9 cellular contexts compared by ENCODE assay signal in genomic region chr7:150370612-150371071, GRCh38. TPM values are rescaled to one million over a fixed set of nuclear protein-coding genes. Genes with fewer than 3 reads are reported as not detected.
A peak's percentile ranks its signal among the peaks of the same experiment; 100 is the strongest.
DNase-seq lines count a peak whose midpoint lies in the region; ATAC-seq, FAIRE-seq and TF ChIP-seq lines count a peak whose summit lies in the region.
"Had no signal": no experiment of that assay in that cellular context is flagged by ENCODE, and none has a peak within 500 bp of the region (broad histone marks: within the 10 kb centered on the region; RNA-seq: fewer than 3 reads in every experiment).

No MANE protein-coding gene starts in this region.

- TF ChIP-seq CTCF in neural progenitor cell (IDR thresholded peaks at IDR 0.05) (no peak), pancreas (IDR thresholded peaks at IDR 0.05) (no peak)

- H3K79me2 ChIP-seq in neural progenitor cell (ENCODE audit: low read depth), result peaks cover 55% of the 10 kb centered on the region

- H3K4me2 ChIP-seq in neural progenitor cell, result peak overlapping the region; percentile 96

- H3K9me3 ChIP-seq in CD4-positive, alpha-beta memory T cell (ENCODE audit: control insufficient read depth in 1 of 2, low read length in 2 of 2), result no peaks in the 10 kb centered on the region
- H3K9me3 ChIP-seq in duodenal mucosa (ENCODE audit: control insufficient read depth in 1 of 2, low read length in 2 of 2) (no peaks in the 10 kb centered on the region), neural progenitor cell (ENCODE audit: low read depth) (no peaks in the 10 kb centered on the region), pancreas (no peaks in the 10 kb centered on the region)

- H3K27me3 Mint-ChIP-seq in CD4-positive, alpha-beta memory T cell, result no peaks in the 10 kb centered on the region
- peaks cover 3% of the 10 kb centered on the region for H3K27me3 Mint-ChIP-seq in neural progenitor cell (ENCODE audit: insufficient read depth, low read depth)

- H3K9ac ChIP-seq in duodenal mucosa (ENCODE audit: low read depth in 1 of 2, low read length in 2 of 2), result peak overlapping the region; percentile 87 to 92
- H3K9ac ChIP-seq in neural progenitor cell, result no peak overlapping the region

- no peak for ATAC-seq in pancreas
- ATAC-seq in GM21381 (IDR thresholded peaks at IDR 0.05; ENCODE audit: unreplicated experiment), result no peak

- CTCF ChIA-PET in CD4-positive, alpha-beta memory T cell (lab: Charles Lee; ENCODE audit: partially characterized antibody), result interaction anchor here (6.1 kb wide), 1 partner anchor 15 kb away, joined by 55 read pairs; no protein-coding TSS in a partner anchor

- no peaks in the 10 kb centered on the region for H3K27me3 ChIP-seq in CD4-positive, alpha-beta memory T cell (ENCODE audit: insufficient read depth, low read length)
- H3K27me3 ChIP-seq in duodenal mucosa (ENCODE audit: control insufficient read depth in 1 of 2, insufficient read depth in 2 of 2, low read length in 2 of 2) (no peaks in the 10 kb centered on the region), neural progenitor cell (no peaks in the 10 kb centered on the region), pancreas (no peaks in the 10 kb centered on the region)

- no peak overlapping the region for H3K4me3 ChIP-seq in CD4-positive, alpha-beta memory T cell (ENCODE audit: low read length in 2 of 2)
- H3K4me3 ChIP-seq in duodenal mucosa (ENCODE audit: low read depth in 1 of 2, low read length in 2 of 2), result peak overlapping the region; percentile 83 to 89
- no peak overlapping the region for H3K4me3 ChIP-seq in neural progenitor cell
- peak overlapping the region in 2 of 4 donors; percentile 86 to 97 for H3K4me3 ChIP-seq in pancreas

- H3F3A ChIP-seq in neural progenitor cell (ENCODE audit: low read depth), result peaks cover 36% of the 10 kb centered on the region

- 52 to 56% methylated on average over 3 of the region's 3 CpGs for WGBS in pancreas, 2 donors

- no peak overlapping the region for H2AFZ ChIP-seq in neural progenitor cell (replicated peaks)

- intact Hi-C loops in CD4-positive, alpha-beta memory T cell (cut with micrococcal nuclease), result no loop called here
- intact Hi-C loops in pancreas (cut with DNase I), result no loop called here

- H3K4me1 ChIP-seq in CD4-positive, alpha-beta memory T cell (ENCODE audit: insufficient read depth, low read length), result peaks cover 22% of the 10 kb centered on the region
- H3K4me1 ChIP-seq in duodenal mucosa (ENCODE audit: control insufficient read depth in 1 of 2, insufficient read depth in 2 of 2, low read length in 2 of 2), result peaks cover 49 to 62% of the 10 kb centered on the region in 2 donors
- peaks cover 19% of the 10 kb centered on the region for H3K4me1 ChIP-seq in neural progenitor cell
- H3K4me1 ChIP-seq in pancreas, result peaks cover 18 to 41% (median 22%) of the 10 kb centered on the region in 3 donors

- no peak overlapping the region for H3K27ac ChIP-seq in CD4-positive, alpha-beta memory T cell (ENCODE audit: low read depth, low read length)
- no peak overlapping the region for H3K27ac ChIP-seq in duodenal mucosa (ENCODE audit: low read depth, low read length)
- no peak overlapping the region for H3K27ac ChIP-seq in neural progenitor cell
- peak overlapping the region in 2 of 4 donors; percentile 9 to 99 for H3K27ac ChIP-seq in pancreas

- FAIRE-seq in pancreas (lab: Jason Lieb, UNC), result no peak
- FAIRE-seq: colon had no signal

- H3K4me3 Mint-ChIP-seq in CD4-positive, alpha-beta memory T cell, result peak overlapping the region; percentile 29 to 96 (median 72)
- peak overlapping the region; percentile 96 for H3K4me3 Mint-ChIP-seq in neural progenitor cell

- peaks cover 13% of the 10 kb centered on the region for H3K36me3 ChIP-seq in CD4-positive, alpha-beta memory T cell (ENCODE audit: insufficient read depth, low read length)
- H3K36me3 ChIP-seq in duodenal mucosa (ENCODE audit: control insufficient read depth in 1 of 2, insufficient read depth in 2 of 2, low read length in 2 of 2), result peaks cover 10 to 27% of the 10 kb centered on the region in 2 donors
- no peaks in the 10 kb centered on the region for H3K36me3 ChIP-seq in neural progenitor cell
- H3K36me3 ChIP-seq in pancreas, result peaks cover 0 to 24% (median 23%) of the 10 kb centered on the region in 3 donors

- H3K9me3 Mint-ChIP-seq in CD4-positive, alpha-beta memory T cell, result no peaks in the 10 kb centered on the region
- H3K9me3 Mint-ChIP-seq in neural progenitor cell, result no peaks in the 10 kb centered on the region

- POLR2A ChIA-PET in CD4-positive, alpha-beta memory T cell (lab: Charles Lee; ENCODE audit: partially characterized antibody), result interaction anchor here (1.4 to 6.9 kb wide), 5 partner anchors 7 to 48 kb away, joined by 5 to 101 read pairs (median 43); partner anchors contain the start of genes ACTR3C, LRRC61 and ZNF775

- peaks cover 12% of the 10 kb centered on the region for H4K20me1 ChIP-seq in neural progenitor cell (ENCODE audit: low read depth)

- peaks cover 12 to 25% of the 10 kb centered on the region in 2 donors for H3K36me3 Mint-ChIP-seq in CD4-positive, alpha-beta memory T cell
- H3K36me3 Mint-ChIP-seq in neural progenitor cell, result peaks cover 17% of the 10 kb centered on the region

- peaks cover 10 to 52% (median 29%) of the 10 kb centered on the region in 4 donors for H3K4me1 Mint-ChIP-seq in CD4-positive, alpha-beta memory T cell
- peaks cover 56% of the 10 kb centered on the region for H3K4me1 Mint-ChIP-seq in neural progenitor cell

- H3K27ac Mint-ChIP-seq in CD4-positive, alpha-beta memory T cell, result peak overlapping the region in 6 of 7 donors; percentile 7 to 91 (median 70)
- H3K27ac Mint-ChIP-seq in neural progenitor cell, result peak overlapping the region; percentile 88

- no peak for DNase-seq in CD4-positive, alpha-beta memory T cell
- DNase-seq in M059J (ENCODE audit: low read depth) (peak; percentile 13), neural progenitor cell (ENCODE audit: low spot score) (peak; percentile 1), pancreas (no peak), Kasumi-1 (lab: John Stamatoyannopoulos, UW) (no peak)
- DNase-seq in stimulated activated CD4-positive, alpha-beta T cell treated with anti-CD3 and anti-CD28 coated beads, Interleukin-4, amount 100 ng/mL, for 4 hours, result no peak

RNA-seq across cellular contexts. Expression of gene REPIN1, which starts 2.0 kb away (rescaled TPM):
- total RNA-seq in CD4-positive, alpha-beta memory T cell, result 10 to 100 TPM; 72.0 to 78.5 TPM
- polyA plus RNA-seq in CD4-positive, alpha-beta memory T cell, result 10 to 100 TPM; 29.4 to 62.1 TPM
- total RNA-seq in M059J (2014; rRNA removed; shearing (Covaris generic)), result 103 and 155 TPM in 2 replicates
- total RNA-seq in neural progenitor cell (ENCODE audit: low replicate concordance), result 18.0 and 58.9 TPM in 2 replicates
- total RNA-seq in pancreas, result 10 to 100 TPM; 48.1 to 76.3 (median 63.2) TPM
- 10 to 100 TPM; 57.5 to 78.8 TPM for polyA plus RNA-seq in pancreas

RNA-seq across cellular contexts. Expression of gene ZNF775, which starts 8.5 kb away (rescaled TPM):
- total RNA-seq in CD4-positive, alpha-beta memory T cell, result 1 to 10 TPM; 4.3 to 5.5 TPM
- 1 to 10 TPM in 1 of 2 donors, under 1 TPM in 1; 0.67 to 7.6 TPM for polyA plus RNA-seq in CD4-positive, alpha-beta memory T cell
- total RNA-seq in M059J (2014; rRNA removed; shearing (Covaris generic)), result 2.5 and 5.3 TPM in 2 replicates
- total RNA-seq in neural progenitor cell (ENCODE audit: low replicate concordance) (3.0 and 26.1 TPM in 2 replicates), pancreas (1 to 10 TPM; 2.0 to 3.9 (median 2.8) TPM)
- polyA plus RNA-seq in pancreas, result 1 to 10 TPM; 3.2 to 7.4 TPM

RNA-seq across cellular contexts. Expression of gene RARRES2, which starts 29.2 kb away (rescaled TPM):
- not detected for total RNA-seq in CD4-positive, alpha-beta memory T cell
- polyA plus RNA-seq in CD4-positive, alpha-beta memory T cell, result not detected
- 1.1 and 1.7 TPM in 2 replicates for total RNA-seq in M059J (2014; rRNA removed; shearing (Covaris generic))
- 0.19 and 0.43 TPM in 2 replicates for total RNA-seq in neural progenitor cell (ENCODE audit: low replicate concordance)
- 100 to 1,000 TPM; 125 to 408 (median 236) TPM for total RNA-seq in pancreas
- 100 to 1,000 TPM; 184 to 246 TPM for polyA plus RNA-seq in pancreas

RNA-seq across cellular contexts. Expression of gene ACTR3C, which starts 47.3 kb away (rescaled TPM):
- 10 to 100 TPM; 13.0 to 17.8 TPM for total RNA-seq in CD4-positive, alpha-beta memory T cell
- polyA plus RNA-seq in CD4-positive, alpha-beta memory T cell, result 1 to 10 TPM; 3.6 to 8.6 TPM
- 0.07 TPM in 1 of 2 replicates, not detected in the other for total RNA-seq in M059J (2014; rRNA removed; shearing (Covaris generic))
- total RNA-seq in neural progenitor cell (ENCODE audit: low replicate concordance), result not detected in 2 replicates
- total RNA-seq in pancreas, result 10 to 100 TPM; 12.3 to 26.5 (median 17.7) TPM
- polyA plus RNA-seq in pancreas, result 10 to 100 TPM in 1 of 2 donors, 1 to 10 TPM in 1; 9.0 to 10.9 TPM

RNA-seq across cellular contexts. Expression of gene LRRC61, which starts 47.5 kb away (rescaled TPM):
- total RNA-seq in CD4-positive, alpha-beta memory T cell, result 10 to 100 TPM; 11.0 to 12.8 TPM
- polyA plus RNA-seq in CD4-positive, alpha-beta memory T cell, result 10 to 100 TPM; 14.8 to 16.0 TPM
- 0.47 TPM in 1 of 2 replicates, not detected in the other for total RNA-seq in M059J (2014; rRNA removed; shearing (Covaris generic))
- total RNA-seq in neural progenitor cell (ENCODE audit: low replicate concordance), result 2.0 and 14.3 TPM in 2 replicates
- 10 to 100 TPM in 1 of 6 donors, 1 to 10 TPM in 5; 7.1 to 10.3 (median 8.8) TPM for total RNA-seq in pancreas
- 10 to 100 TPM in 1 of 2 donors, 1 to 10 TPM in 1; 7.1 to 11.2 TPM for polyA plus RNA-seq in pancreas

Comparison
In these comparisons a context has a peak if more than half of its experiments do, and no peak if none do; other contexts are left out.
1. DNase-seq: peak in M059J (single experiment) and neural progenitor cell (single experiment); none in CD4-positive, alpha-beta memory T cell (0 of 5), pancreas (0 of 6), Kasumi-1 (0 of 2) and stimulated activated CD4-positive, alpha-beta T cell treated with anti-CD3 and anti-CD28 coated beads, Interleukin-4, amount 100 ng/mL, for 4 hours (0 of 2).
2. H3K4me3 ChIP-seq: peak in duodenal mucosa (2 of 2); none in CD4-positive, alpha-beta memory T cell (0 of 2) and neural progenitor cell (single experiment).
3. RNA of gene RARRES2, which starts 29.2 kb away (total RNA-seq): 125 to 408 TPM in pancreas; 1.1 to 1.7 TPM in M059J, 0.19 to 0.43 TPM in neural progenitor cell and not detected in CD4-positive, alpha-beta memory T cell; every median in the first group is over 10 times any median in the second.